ENCODE assay signal across 15 cellular contexts in the genomic region with DNA sequence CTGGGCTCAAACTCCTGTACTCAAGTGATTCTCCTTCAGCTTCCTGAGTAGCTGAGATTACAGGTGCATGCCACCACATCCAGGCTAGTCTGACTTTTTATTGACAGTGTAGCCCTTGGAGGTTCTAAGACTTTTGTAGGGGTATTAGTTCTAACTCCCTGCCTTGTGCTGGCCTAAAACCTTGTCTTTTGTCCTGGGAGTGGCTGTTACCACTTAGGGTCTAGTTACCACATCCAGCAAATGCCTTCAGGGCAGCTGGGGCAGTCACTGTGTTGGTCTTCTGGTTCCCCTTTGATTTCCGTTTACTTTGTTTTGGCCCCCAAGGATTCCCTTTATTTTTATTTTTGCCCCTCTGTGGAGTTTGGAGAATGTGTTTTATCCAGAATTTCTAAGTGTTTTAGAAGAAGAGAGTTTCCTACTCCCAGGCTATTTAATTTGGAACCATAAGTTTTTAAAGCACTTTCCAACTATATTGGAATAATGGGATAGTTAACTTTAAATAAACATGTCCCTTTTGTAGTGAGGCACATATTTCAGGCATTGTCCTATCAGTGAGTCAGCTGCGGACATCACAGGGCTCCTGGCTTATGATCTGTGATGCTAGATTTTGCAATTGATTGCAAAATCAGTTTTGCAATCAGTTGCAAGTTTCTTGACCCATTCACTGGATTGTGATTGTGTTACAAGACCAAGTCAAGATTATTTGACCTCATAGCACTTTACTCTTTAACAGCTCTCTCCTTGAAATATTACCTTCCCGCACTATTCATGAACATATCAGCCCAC. TPM values are rescaled to one million over a fixed set of nuclear protein-coding genes. Genes with fewer than 3 reads are reported as not detected.
DNase-seq lines count a peak whose midpoint lies in the region; ATAC-seq and TF ChIP-seq lines count a peak whose summit lies in the region.
"Had no signal": no experiment of that assay in that cellular context is flagged by ENCODE, and none has a peak within 500 bp of the region (broad histone marks: within the 10 kb centered on the region; RNA-seq: fewer than 3 reads in every experiment).

No MANE protein-coding gene starts in this region.

- no peaks in the 10 kb centered on the region for H3K36me3 ChIP-seq in endodermal cell (ENCODE audit: control insufficient read depth, insufficient read depth, low read length)
- H3K36me3 ChIP-seq: ascending aorta had no signal

- H3K4me3 Mint-ChIP-seq in glutamatergic neuron (ENCODE audit: unreplicated experiment): no peak overlapping the region
- no peak overlapping the region for H3K4me3 Mint-ChIP-seq in endodermal cell
- H3K4me3 Mint-ChIP-seq: neural crest cell had no signal

- CTCF ChIA-PET in RWPE1 (lab: Yijun Ruan, JAX): interaction anchor here (0.6 to 1.1 kb wide), 4 partner anchors 12 to 896 kb away, joined by 3 read pairs; no protein-coding TSS in a partner anchor

- H3K4me1 Mint-ChIP-seq in glutamatergic neuron (ENCODE audit: low read depth, unreplicated experiment) (no peaks in the 10 kb centered on the region), endodermal cell (no peaks in the 10 kb centered on the region)
- H3K4me1 Mint-ChIP-seq: neural crest cell had no signal

- H3K9me3 Mint-ChIP-seq in glutamatergic neuron (ENCODE audit: unreplicated experiment) (peaks cover 2% of the 10 kb centered on the region), endodermal cell (peaks cover 10% of the 10 kb centered on the region)

- no peaks in the 10 kb centered on the region for H3K27me3 Mint-ChIP-seq in glutamatergic neuron (ENCODE audit: unreplicated experiment)
- H3K27me3 Mint-ChIP-seq in endodermal cell (ENCODE audit: insufficient read depth): no peaks in the 10 kb centered on the region

- WGBS in endodermal cell (ENCODE audit: insufficient coverage in 1 of 2, insufficient read length in 1 of 2), 2 experiments: 87 to 100% methylated on average over 1 to 3 of the region's 3 CpGs

- no peaks in the 10 kb centered on the region for H3K36me3 Mint-ChIP-seq in glutamatergic neuron (ENCODE audit: unreplicated experiment)
- H3K36me3 Mint-ChIP-seq in endodermal cell (ENCODE audit: low read depth): no peaks in the 10 kb centered on the region

- ATAC-seq in HG03196 (IDR thresholded peaks at IDR 0.05; ENCODE audit: unreplicated experiment): no peak

- POLR2A ChIA-PET in RWPE1 (lab: Yijun Ruan, JAX; ENCODE audit: low non-redundant PET): no interaction called here

- H3K27me3 ChIP-seq in endodermal cell (ENCODE audit: control insufficient read depth, insufficient read depth, low read length, poor library complexity, severe bottlenecking): no peaks in the 10 kb centered on the region
- H3K27me3 ChIP-seq: ascending aorta had no signal

- H3K27ac Mint-ChIP-seq in glutamatergic neuron (ENCODE audit: unreplicated experiment) (no peak overlapping the region), endodermal cell (no peak overlapping the region)

- TF ChIP-seq CTCF in RWPE1 (conservative IDR thresholded peaks at IDR 0.05; ENCODE audit: low read depth) (no peak), glutamatergic neuron (IDR thresholded peaks at IDR 0.05; ENCODE audit: partially characterized antibody, unreplicated experiment) (no peak), endodermal cell (conservative IDR thresholded peaks at IDR 0.05) (no peak)

- H3K27ac ChIP-seq in RWPE1: no peak overlapping the region
- H3K27ac ChIP-seq in endodermal cell (ENCODE audit: low read depth, low read length): no peak overlapping the region
- H3K27ac ChIP-seq: ascending aorta had no signal

- H3K4me1 ChIP-seq in endodermal cell (ENCODE audit: control insufficient read depth, insufficient read depth, low read length): no peaks in the 10 kb centered on the region
- H3K4me1 ChIP-seq: ascending aorta had no signal

- H3K4me3 ChIP-seq in skeletal muscle cell (ENCODE audit: low read depth, low read length): no peak overlapping the region
- H3K4me3 ChIP-seq in endodermal cell (ENCODE audit: low read length): no peak overlapping the region
- H3K4me3 ChIP-seq: ascending aorta had no signal

- DNase-seq in GM04504 (ENCODE audit: low read depth): peak; percentile 24
- DNase-seq in RWPE1 (ENCODE audit: low spot score): peak; percentile 26
- DNase-seq in fibroblast of the conjunctiva (ENCODE audit: low read depth): peak; percentile 30
- DNase-seq in skeletal muscle cell (ENCODE audit: low read depth): peak; percentile 51
- DNase-seq in stimulated activated CD4-positive, alpha-beta T cell treated with anti-CD3 and anti-CD28 coated beads, Interleukin-12 subunit alpha, Interleukin-12 subunit beta, amount 100 ng/mL, for 4 hours: no peak
- DNase-seq in glutamatergic neuron: no peak
- no peak for DNase-seq in endodermal cell
- DNase-seq: COR-L47; islet precursor cell; NCI-H2227 treated with DMSO at 0.1 percent for 48 hours; SHP77 treated with DMSO at 0.1 percent for 48 hours; stimulated activated CD4-positive, alpha-beta T cell treated with anti-CD3 and anti-CD28 coated beads, Interleukin-15, amount 100 ng/mL, for 24 hours had no signal

- no peaks in the 10 kb centered on the region for H3K9me3 ChIP-seq in endodermal cell (ENCODE audit: control insufficient read depth, low read length)
- H3K9me3 ChIP-seq: ascending aorta had no signal

- no peak overlapping the region for H3K9ac ChIP-seq in endodermal cell (ENCODE audit: extremely low read depth, low read length, poor library complexity, severe bottlenecking)

RNA-seq across cellular contexts. Expression of gene IL22RA2, which starts 25.0 kb away (rescaled TPM):
- not detected for total RNA-seq in glutamatergic neuron (ENCODE audit: unreplicated experiment)
- not detected for total RNA-seq in endodermal cell
- not detected for polyA plus RNA-seq in endodermal cell (2013, experiment 1 of 2)
- polyA plus RNA-seq in endodermal cell (2013, experiment 2 of 2): not detected
- total RNA-seq: ascending aorta, neural crest cell had no signal

Comparison
In these comparisons a context has a peak if more than half of its experiments do, and no peak if none do; other contexts are left out.
1. DNase-seq: peak in GM04504 (single experiment), RWPE1 (single experiment), fibroblast of the conjunctiva (single experiment) and skeletal muscle cell (single experiment); none in stimulated activated CD4-positive, alpha-beta T cell treated with anti-CD3 and anti-CD28 coated beads, Interleukin-12 subunit alpha, Interleukin-12 subunit beta, amount 100 ng/mL, for 4 hours (single experiment), glutamatergic neuron (single experiment) and endodermal cell (single experiment).